8 cellular contexts compared by ENCODE assay signal in genomic region chr2:87485884-87486283, GRCh38.
DNase-seq lines count a peak whose midpoint lies in the region; ATAC-seq and TF ChIP-seq lines count a peak whose summit lies in the region.
"Not testable (repeated sequence)": the region's sequence is repeated elsewhere in the genome, so short reads cannot be mapped to it uniquely, and the experiment has no call there.

No MANE protein-coding gene starts in this region.

- intact Hi-C loops in CD8-positive, alpha-beta T cell (cut with DNase I, micrococcal nuclease); Panc1 (cut with micrococcal nuclease; ENCODE audit: unreplicated experiment); left ventricle myocardium superior (cut with micrococcal nuclease): not testable (repeated sequence)

- not testable (repeated sequence) for H3K27me3 ChIP-seq in CD8-positive, alpha-beta T cell (ENCODE audit: insufficient read depth, low read length); Panc1 (ENCODE audit: control insufficient read depth, insufficient read depth, low read length)

- BruUV-seq in Panc1 (replicated peaks; lab: Mats Ljungman, UMichigan), result TSS peak; percentile 26

- not testable (repeated sequence) for H3K9me3 ChIP-seq in CD8-positive, alpha-beta T cell (ENCODE audit: low read length); Panc1 (ENCODE audit: control insufficient read depth, insufficient read depth, low read depth, low read length)

- not testable (repeated sequence) for H3K36me3 ChIP-seq in CD8-positive, alpha-beta T cell (ENCODE audit: insufficient read depth, low read length); Panc1 (ENCODE audit: control insufficient read depth, insufficient read depth, low read length)

- CTCF ChIA-PET in CD8-positive, alpha-beta T cell (lab: Charles Lee); Panc1 (lab: Charles Lee): not testable (repeated sequence)

- not testable (repeated sequence) for H3K9me3 Mint-ChIP-seq in CD8-positive, alpha-beta T cell; activated naive CD8-positive, alpha-beta T cell (ENCODE audit: low read depth)

- H3K27ac Mint-ChIP-seq in CD8-positive, alpha-beta T cell, result peak overlapping the region; percentile 88
- peak overlapping the region; percentile 38 for H3K27ac Mint-ChIP-seq in activated naive CD8-positive, alpha-beta T cell

- POLR2A ChIA-PET in CD8-positive, alpha-beta T cell (lab: Charles Lee); Panc1 (lab: Charles Lee): not testable (repeated sequence)

- H3K4me1 ChIP-seq in CD8-positive, alpha-beta T cell (ENCODE audit: insufficient read depth, low read length); Panc1 (ENCODE audit: control insufficient read depth, insufficient read depth, low read length): not testable (repeated sequence)

- H3K27ac ChIP-seq in CD8-positive, alpha-beta T cell (ENCODE audit: low read depth, low read length), result peak overlapping the region; percentile 40
- H3K27ac ChIP-seq in Panc1 (ENCODE audit: low read length), result not testable (repeated sequence)
- peak overlapping the region in 13 of 21 experiments; percentile 62 to 86 (median 72) for H3K27ac ChIP-seq in skin epidermis

- not testable (repeated sequence) for H3K36me3 Mint-ChIP-seq in CD8-positive, alpha-beta T cell; activated naive CD8-positive, alpha-beta T cell

- TF ChIP-seq CTCF in CD8-positive, alpha-beta T cell (IDR thresholded peaks at IDR 0.05); Panc1 (IDR thresholded peaks at IDR 0.05): not testable (repeated sequence)

- peak; percentile 82 for ATAC-seq in CD8-positive, alpha-beta T cell
- ATAC-seq in GM19351 (IDR thresholded peaks at IDR 0.05; ENCODE audit: unreplicated experiment) (peak; percentile 85), HG02588 (IDR thresholded peaks at IDR 0.05; ENCODE audit: unreplicated experiment) (peak; percentile 94), HG03175 (IDR thresholded peaks at IDR 0.05; ENCODE audit: unreplicated experiment) (peak; percentile 92), Panc1 (peak; percentile 87), left ventricle myocardium superior (peak; percentile 93)

- in situ Hi-C loops in Panc1 (cut with HindIII; ENCODE audit: low pct_unique_long_range_greater_than_20kb, low sequenced_read_pairs), result not testable (repeated sequence)

- H3K4me3 Mint-ChIP-seq in CD8-positive, alpha-beta T cell; activated naive CD8-positive, alpha-beta T cell: not testable (repeated sequence)

- DNase-seq in CD8-positive, alpha-beta T cell; Panc1 (ENCODE audit: low read depth, low spot score); left ventricle myocardium superior: not testable (repeated sequence)

- peaks cover 13% of the 10 kb centered on the region for H3K4me1 Mint-ChIP-seq in CD8-positive, alpha-beta T cell (ENCODE audit: low read depth)
- H3K4me1 Mint-ChIP-seq in activated naive CD8-positive, alpha-beta T cell (ENCODE audit: low read depth), result peaks cover 24% of the 10 kb centered on the region

- not testable (repeated sequence) for H3K27me3 Mint-ChIP-seq in CD8-positive, alpha-beta T cell (ENCODE audit: low read depth); activated naive CD8-positive, alpha-beta T cell

- not testable (repeated sequence) for H3K4me3 ChIP-seq in CD8-positive, alpha-beta T cell (ENCODE audit: low read depth, low read length); Panc1 (ENCODE audit: low read depth in 2 of 2, low read length in 2 of 2); skin epidermis
